10 cellular contexts compared by ENCODE assay signal in genomic region chr5:78526049-78526525, GRCh38.
A peak's percentile ranks its signal among the peaks of the same experiment; 100 is the strongest.
DNase-seq lines count a peak whose midpoint lies in the region; ATAC-seq and TF ChIP-seq lines count a peak whose summit lies in the region.
"Had no signal": no experiment of that assay in that cellular context is flagged by ENCODE, and none has a peak within 500 bp of the region (broad histone marks: within the 10 kb centered on the region; RNA-seq: fewer than 3 reads in every experiment).

No MANE protein-coding gene starts in this region.

- peaks cover 39% of the 10 kb centered on the region for H3K27me3 Mint-ChIP-seq in activated CD8-positive, alpha-beta memory T cell treated with anti-CD3 and anti-CD28 coated beads, Interleukin-2, amount 10 ng/mL, durations not matched to agents 7 days and 5 days

- H3K4me3 ChIP-seq in brain microvascular endothelial cell (ENCODE audit: low read depth, low read length) (no peak overlapping the region), left lung (no peak overlapping the region), upper lobe of right lung (no peak overlapping the region), testis (no peak overlapping the region)

- H3K27ac Mint-ChIP-seq in activated CD8-positive, alpha-beta memory T cell treated with anti-CD3 and anti-CD28 coated beads, Interleukin-2, amount 10 ng/mL, durations not matched to agents 7 days and 5 days, result no peak overlapping the region

- ATAC-seq in activated CD8-positive, alpha-beta memory T cell treated with anti-CD3 and anti-CD28 coated beads, Interleukin-2, amount 10 ng/mL, durations not matched to agents 7 days and 5 days, result peak; percentile 20
- ATAC-seq in left lung (peak; percentile 78), upper lobe of right lung (peak; percentile 49)
- ATAC-seq: sciatic nerve had no signal

- no peak for TF ChIP-seq CTCF in brain microvascular endothelial cell (IDR thresholded peaks at IDR 0.05; ENCODE audit: low read depth, low read length, missing control alignments)
- no peak for TF ChIP-seq CTCF in left lung (IDR thresholded peaks at IDR 0.05)
- no peak for TF ChIP-seq CTCF in upper lobe of right lung (IDR thresholded peaks at IDR 0.05)
- TF ChIP-seq CTCF in testis (IDR thresholded peaks at IDR 0.05), result no peak

- in situ Hi-C loops in brain microvascular endothelial cell (cut with HindIII; ENCODE audit: low pct_ligation_motif_present, low sequenced_read_pairs), result loop anchor here (25.0 kb wide), 1 partner anchor 111 kb away; the partner anchor contains the start of gene LHFPL2

- WGBS in testis, 2 donors, result 94% methylated on average over 7 of the region's 7 CpGs

- no peak overlapping the region for H3K4me3 Mint-ChIP-seq in activated CD8-positive, alpha-beta memory T cell treated with anti-CD3 and anti-CD28 coated beads, Interleukin-2, amount 10 ng/mL, durations not matched to agents 7 days and 5 days

- H3K9me3 Mint-ChIP-seq in activated CD8-positive, alpha-beta memory T cell treated with anti-CD3 and anti-CD28 coated beads, Interleukin-2, amount 10 ng/mL, durations not matched to agents 7 days and 5 days (ENCODE audit: low read depth), result no peaks in the 10 kb centered on the region

- H3K36me3 ChIP-seq in brain microvascular endothelial cell (replicated peaks), result peaks cover 3% of the 10 kb centered on the region
- no peaks in the 10 kb centered on the region for H3K36me3 ChIP-seq in left lung
- H3K36me3 ChIP-seq in upper lobe of right lung, result no peaks in the 10 kb centered on the region
- H3K36me3 ChIP-seq in testis (ENCODE audit: low read depth, missing control alignments), result no peaks in the 10 kb centered on the region

- H3K9me3 ChIP-seq in left lung (no peaks in the 10 kb centered on the region), upper lobe of right lung (no peaks in the 10 kb centered on the region), testis (no peaks in the 10 kb centered on the region)

- intact Hi-C loops in left lung (cut with DNase I), result no loop called here
- intact Hi-C loops in upper lobe of right lung (cut with DNase I), result no loop called here
- intact Hi-C loops in testis (cut with DNase I; ENCODE audit: low total_unique reads), result no loop called here

- H3K36me3 Mint-ChIP-seq in activated CD8-positive, alpha-beta memory T cell treated with anti-CD3 and anti-CD28 coated beads, Interleukin-2, amount 10 ng/mL, durations not matched to agents 7 days and 5 days, result no peaks in the 10 kb centered on the region

- no peaks in the 10 kb centered on the region for H3K27me3 ChIP-seq in brain microvascular endothelial cell (replicated peaks)
- no peaks in the 10 kb centered on the region for H3K27me3 ChIP-seq in left lung
- no peaks in the 10 kb centered on the region for H3K27me3 ChIP-seq in upper lobe of right lung
- H3K27me3 ChIP-seq in testis, result no peaks in the 10 kb centered on the region

- H3K4me1 Mint-ChIP-seq in activated CD8-positive, alpha-beta memory T cell treated with anti-CD3 and anti-CD28 coated beads, Interleukin-2, amount 10 ng/mL, durations not matched to agents 7 days and 5 days, result peaks cover 8% of the 10 kb centered on the region

- H3K27ac ChIP-seq in brain microvascular endothelial cell (peak overlapping the region; percentile 99), left lung (peak overlapping the region; percentile 77 to 87), upper lobe of right lung (peak overlapping the region; percentile 81), testis (no peak overlapping the region)

- no peak for DNase-seq in activated CD8-positive, alpha-beta memory T cell treated with anti-CD3 and anti-CD28 coated beads, Interleukin-2, amount 10 ng/mL, durations not matched to agents 7 days and 5 days
- no peak for DNase-seq in activated CD8-positive, alpha-beta memory T cell treated with anti-CD3 and anti-CD28 coated beads, Interleukin-2, amount 50 U/mL, for 4 hours
- DNase-seq in brain microvascular endothelial cell (peak; percentile 83), left lung (no peak), upper lobe of right lung (no peak), testis (no peak), activated T-cell treated with anti-CD3 and anti-CD28 coated beads for 4 hours (no peak), NCI-H2081 treated with DMSO at 0.1 percent for 48 hours (lab: John Stamatoyannopoulos, UW) (no peak)
- DNase-seq: hypothalamus had no signal

- CTCF ChIA-PET in activated CD8-positive, alpha-beta memory T cell treated with anti-CD3 and anti-CD28 coated beads, Interleukin-2, amount 10 ng/mL, durations not matched to agents 7 days and 5 days (lab: Charles Lee), result no interaction called here

- H3K4me1 ChIP-seq in left lung (peaks cover 18 to 79% of the 10 kb centered on the region in 2 donors), upper lobe of right lung (peaks cover 34% of the 10 kb centered on the region), testis (peaks cover 14% of the 10 kb centered on the region)

- no peak for TF ChIP-seq POLR2A in testis (IDR thresholded peaks at IDR 0.05)

Comparison
In these comparisons a context has a peak if more than half of its experiments do, and no peak if none do; other contexts are left out.
1. ATAC-seq: peak in every context shown above with its lines; median percentile 78 in left lung; 49 in upper lobe of right lung; 20 in activated CD8-positive, alpha-beta memory T cell treated with anti-CD3 and anti-CD28 coated beads, Interleukin-2, amount 10 ng/mL, durations not matched to agents 7 days and 5 days.
2. H3K27ac ChIP-seq: peak in brain microvascular endothelial cell (single experiment), left lung (2 of 2) and upper lobe of right lung (single experiment); none in testis (0 of 2).